ENCODE assay signal across 17 cellular contexts in genomic region chr17:39328815-39329214, GRCh38.
DNase-seq lines count a peak whose midpoint lies in the region; ATAC-seq and TF ChIP-seq lines count a peak whose summit lies in the region.
"Had no signal": no experiment of that assay in that cellular context is flagged by ENCODE, and none has a peak within 500 bp of the region (broad histone marks: within the 10 kb centered on the region; RNA-seq: fewer than 3 reads in every experiment).

No MANE protein-coding gene starts in this region.

- no peak overlapping the region for H3K4me3 Mint-ChIP-seq in T-helper 17 cell
- H3K4me3 Mint-ChIP-seq in neural crest cell = no peak overlapping the region
- H3K4me3 Mint-ChIP-seq: CD14-positive monocyte; CD8-positive, alpha-beta T cell; HFFc6; IgD-negative memory B cell had no signal

- no peak for TF ChIP-seq EP300 in upper lobe of left lung (IDR thresholded peaks at IDR 0.05)

- H3K56ac ChIP-seq in IMR-90 (ENCODE audit: extremely low read depth, insufficient read depth, low read length) = no peak overlapping the region

- H3K4me3 ChIP-seq in IMR-90 (ENCODE audit: insufficient read depth, low read depth, low read length) (no peak overlapping the region), upper lobe of left lung (no peak overlapping the region)
- H3K4me3 ChIP-seq: HAP-1 had no signal

- H4K8ac ChIP-seq in IMR-90 (ENCODE audit: low read depth in 2 of 2, low read length in 2 of 2) = no peak overlapping the region

- no peak overlapping the region for H2BK5ac ChIP-seq in IMR-90 (ENCODE audit: low read depth, low read length, poor library complexity, severe bottlenecking)

- dilution Hi-C loops in IMR-90 (cut with HindIII; ENCODE audit: low sequenced_read_pairs, unreplicated experiment) = no loop called here

- H3K9me1 ChIP-seq in IMR-90 (ENCODE audit: insufficient read depth, low read length) = no peaks in the 10 kb centered on the region

- H3K27me3 Mint-ChIP-seq in T-helper 17 cell = no peaks in the 10 kb centered on the region
- no peaks in the 10 kb centered on the region for H3K27me3 Mint-ChIP-seq in neural crest cell (ENCODE audit: low read depth)
- H3K27me3 Mint-ChIP-seq: IgD-negative memory B cell had no signal

- no peak overlapping the region for H2AK9ac ChIP-seq in IMR-90 (replicated peaks; ENCODE audit: low read depth, low read length, poor library complexity)

- no peak overlapping the region for H3K18ac ChIP-seq in IMR-90 (ENCODE audit: low read depth, low read length)

- BruUV-seq in IMR-90 (replicated peaks; lab: Mats Ljungman, UMichigan) = no TSS peak

- H4K20me1 ChIP-seq in IMR-90 (ENCODE audit: insufficient read depth, low read length) = no peaks in the 10 kb centered on the region

- TF ChIP-seq RAD21 in IMR-90 (IDR thresholded peaks at IDR 0.05; ENCODE audit: low read length) = no peak

- no peak overlapping the region for H3K9ac ChIP-seq in IMR-90 (ENCODE audit: low read depth, low read length)

- no peaks in the 10 kb centered on the region; a peak in 1 of 4 replicates for H3K79me1 ChIP-seq in IMR-90 (ENCODE audit: low read depth in 1 of 2, low read length in 2 of 2)

- H3K27ac ChIP-seq in IMR-90 (ENCODE audit: insufficient read depth, low read length) (no peak overlapping the region), upper lobe of left lung (no peak overlapping the region)
- H3K27ac ChIP-seq: HL-60 had no signal

- TF ChIP-seq POLR2A in IMR-90 (IDR thresholded peaks at IDR 0.05; ENCODE audit: low read depth, low read length) = no peak
- TF ChIP-seq POLR2A in upper lobe of left lung (IDR thresholded peaks at IDR 0.05) = no peak

- POLR2A ChIA-PET in IMR-90 (lab: Charles Lee; ENCODE audit: unreplicated experiment) = no interaction called here

- H3K23ac ChIP-seq in IMR-90 (ENCODE audit: low read depth, low read length) = no peak overlapping the region

- ATAC-seq in IMR-90 (ENCODE audit: low read depth) (no peak), T-helper 17 cell (no peak), upper lobe of left lung (ENCODE audit: low FRiP score in 2 of 2) (no peak), HG03175 (IDR thresholded peaks at IDR 0.05; ENCODE audit: unreplicated experiment) (no peak)
- ATAC-seq: CD8-positive, alpha-beta T cell had no signal

- H3K4me1 Mint-ChIP-seq in T-helper 17 cell (peaks cover 5% of the 10 kb centered on the region), neural crest cell (no peaks in the 10 kb centered on the region)

- no peak overlapping the region; the same call in 1 of the 2 replicates for H3K14ac ChIP-seq in IMR-90 (replicated peaks; ENCODE audit: low read depth, low read length)

- H2AFZ ChIP-seq in IMR-90 (replicated peaks; ENCODE audit: low read length, poor library complexity) = no peak overlapping the region

- no peaks in the 10 kb centered on the region for H3K36me3 Mint-ChIP-seq in T-helper 17 cell (ENCODE audit: low read depth)
- H3K36me3 Mint-ChIP-seq in neural crest cell (ENCODE audit: low read depth) = peaks cover 4% of the 10 kb centered on the region

- H2BK120ac ChIP-seq in IMR-90 (ENCODE audit: low read depth, low read length) = no peak overlapping the region

- no peaks in the 10 kb centered on the region for H3K4me1 ChIP-seq in IMR-90 (ENCODE audit: control insufficient read depth, insufficient read depth, low read length)
- peaks cover 0 to 4% (median 0%) of the 10 kb centered on the region in 4 donors for H3K4me1 ChIP-seq in upper lobe of left lung
- H3K4me1 ChIP-seq: HAP-1 had no signal

- no peak overlapping the region for H4K91ac ChIP-seq in IMR-90 (ENCODE audit: insufficient read depth, low read depth, low read length)

- no peak overlapping the region for H4K5ac ChIP-seq in IMR-90 (ENCODE audit: low read depth, low read length)

- no peaks in the 10 kb centered on the region; the same call in 1 of the 2 replicates for H3K36me3 ChIP-seq in IMR-90 (ENCODE audit: control insufficient read depth, insufficient read depth, low read length)
- H3K36me3 ChIP-seq in upper lobe of left lung = no peaks in the 10 kb centered on the region
- H3K36me3 ChIP-seq: HAP-1 had no signal

- TF ChIP-seq CTCF in IMR-90 (conservative IDR thresholded peaks at IDR 0.05; ENCODE audit: low read depth, low read length) (no peak), neural crest cell (conservative IDR thresholded peaks at IDR 0.05) (no peak), upper lobe of left lung (IDR thresholded peaks at IDR 0.05) (no peak)

- H3K27ac Mint-ChIP-seq in T-helper 17 cell (peak overlapping the region; percentile 54), neural crest cell (ENCODE audit: unreplicated experiment) (peak overlapping the region; percentile 67)
- H3K27ac Mint-ChIP-seq: CD8-positive, alpha-beta T cell; HFFc6; IgD-negative memory B cell had no signal

- in situ Hi-C loops in IMR-90 (cut with MboI; ENCODE audit: low sequenced_read_pairs) = no loop called here

- no peaks in the 10 kb centered on the region for H3K9me3 Mint-ChIP-seq in neural crest cell
- H3K9me3 Mint-ChIP-seq: CD14-positive monocyte; CD8-positive, alpha-beta T cell; HFFc6; IgD-negative memory B cell had no signal

- no peak overlapping the region for H3K4ac ChIP-seq in IMR-90 (ENCODE audit: low read depth, low read length)

- intact Hi-C loops in IMR-90 (cut with micrococcal nuclease) = loop anchor here (5.0 to 10.0 kb wide), 2 partner anchors 38 to 66 kb away; no protein-coding TSS in a partner anchor

- CTCF ChIA-PET in IMR-90 (lab: Yijun Ruan, JAX) = interaction anchor here (1.6 kb wide), 1 partner anchor 17 kb away, joined by 4 read pairs; no protein-coding TSS in a partner anchor

- H2AK5ac ChIP-seq in IMR-90 (ENCODE audit: low read depth, low read length) = no peak overlapping the region

- H3K9me3 ChIP-seq in IMR-90 (ENCODE audit: control insufficient read depth, insufficient read depth, low read length) (no peaks in the 10 kb centered on the region), T-helper 17 cell (ENCODE audit: control insufficient read depth, low read length, poor library complexity, severe bottlenecking) (no peaks in the 10 kb centered on the region), upper lobe of left lung (no peaks in the 10 kb centered on the region)
- H3K9me3 ChIP-seq: HAP-1 had no signal

- peak; percentile 4 for DNase-seq in IMR-90
- DNase-seq in T-helper 17 cell = no peak
- no peak for DNase-seq in neural crest cell (ENCODE audit: low read depth, low spot score)
- no peak for DNase-seq in upper lobe of left lung
- DNase-seq in H4 (ENCODE audit: low spot score) = no peak
- DNase-seq in DMS114 treated with DMSO at 0.1 percent for 48 hours (lab: John Stamatoyannopoulos, UW; ENCODE audit: unreplicated experiment) = no peak
- DNase-seq: CD8-positive, alpha-beta T cell; COR-L47; DND-41; GDM1; GOT3; HFFc6 had no signal

- no peak overlapping the region for H2BK20ac ChIP-seq in IMR-90 (ENCODE audit: low read depth, low read length)

- H3K27me3 ChIP-seq in IMR-90 (ENCODE audit: control insufficient read depth, insufficient read depth, low read length) = no peaks in the 10 kb centered on the region
- no peaks in the 10 kb centered on the region for H3K27me3 ChIP-seq in upper lobe of left lung

- no peak overlapping the region for H2BK15ac ChIP-seq in IMR-90 (ENCODE audit: low read depth, low read length)

- no CpG with 5 or more reads among the region's 1 CpG for WGBS in IMR-90 (ENCODE audit: extremely low coverage in 2 of 2, insufficient read length in 1 of 2), 2 experiments
- 44 to 71% methylated on average over 1 of the region's 1 CpG for WGBS in upper lobe of left lung, 2 donors

- H3K4me2 ChIP-seq in IMR-90 (ENCODE audit: low read depth, low read length) = no peak overlapping the region

TF ChIP-seq in IMR-90, 13 proteins besides CTCF, POLR2A, EP300 and RAD21:
- TF ChIP-seq RCOR1 (IDR thresholded peaks at IDR 0.05; ENCODE audit: insufficient replicate concordance, low read length) = no peak
- TF ChIP-seq FOS (IDR thresholded peaks at IDR 0.05; ENCODE audit: low read depth, low read length) = no peak
- TF ChIP-seq SMC3 (IDR thresholded peaks at IDR 0.05; ENCODE audit: low read depth, low read length) = no peak
- TF ChIP-seq BHLHE40 (IDR thresholded peaks at IDR 0.05; ENCODE audit: low read depth, low read length) = no peak
- no peak for TF ChIP-seq USF2 (IDR thresholded peaks at IDR 0.05; ENCODE audit: low read depth, low read length)
- TF ChIP-seq MAFK (IDR thresholded peaks at IDR 0.05; ENCODE audit: low read depth, low read length) = no peak
- TF ChIP-seq NFE2L2 (IDR thresholded peaks at IDR 0.05; ENCODE audit: low read depth, low read length) = no peak
- no peak for TF ChIP-seq MXI1 (IDR thresholded peaks at IDR 0.05; ENCODE audit: borderline replicate concordance, low read depth, low read length)
- TF ChIP-seq MAZ (IDR thresholded peaks at IDR 0.05; ENCODE audit: borderline replicate concordance, low read depth, low read length) = no peak
- no peak for TF ChIP-seq RFX5 (IDR thresholded peaks at IDR 0.05; ENCODE audit: low read depth, low read length)
- TF ChIP-seq ELK1 (IDR thresholded peaks at IDR 0.05; ENCODE audit: borderline replicate concordance, low read depth, low read length) = no peak
- no peak for TF ChIP-seq CEBPB (IDR thresholded peaks at IDR 0.05; ENCODE audit: low read depth, low read length)
- TF ChIP-seq CHD1 (IDR thresholded peaks at IDR 0.05; ENCODE audit: low read depth, low read length) = no peak
